ENCODE assay signal across 8 cellular contexts in genomic region chrX:49002091-49002935, GRCh38. TPM values are rescaled to one million over a fixed set of nuclear protein-coding genes. Genes with fewer than 3 reads are reported as not detected.
A peak's percentile ranks its signal among the peaks of the same experiment; 100 is the strongest.
DNase-seq lines count a peak whose midpoint lies in the region; ATAC-seq and TF ChIP-seq lines count a peak whose summit lies in the region.

Gene GRIPAP1 (minus strand): TSS chrX:49002264. CDS start chrX:49002229, 35 bp downstream.

- H3K4me3 ChIP-seq in adipocyte (ENCODE audit: low read length), result peak within 1 kb of the TSS; percentile 96

- TF ChIP-seq CTCF in type B pancreatic cell (conservative IDR thresholded peaks at IDR 0.05), result no peak

- peak; percentile 73 for TF ChIP-seq POLR2A in GM10847 (IDR thresholded peaks at IDR 0.05; ENCODE audit: extremely low read depth, insufficient read length)

- ATAC-seq in HG02642 (IDR thresholded peaks at IDR 0.05; ENCODE audit: poor library complexity, unreplicated experiment), result peak; percentile 83

- peak within 1 kb of the TSS; percentile 97 for H3K4me3 Mint-ChIP-seq in type B pancreatic cell

- H3K27ac Mint-ChIP-seq in type B pancreatic cell, result peak within 1 kb of the TSS; percentile 95

- H3K9me3 Mint-ChIP-seq in type B pancreatic cell, result no peaks in the 10 kb centered on the region

- H3K9me3 ChIP-seq in adipocyte (ENCODE audit: control insufficient read depth, low read length), result peaks cover 8% of the 10 kb centered on the region

- H3K4me1 Mint-ChIP-seq in type B pancreatic cell (ENCODE audit: unreplicated experiment), result no peaks in the 10 kb centered on the region

- H3K36me3 ChIP-seq in adipocyte (ENCODE audit: control insufficient read depth, insufficient read depth, low read length, severe bottlenecking), result peaks cover 15% of the 10 kb centered on the region

- no peaks in the 10 kb centered on the region for H3K27me3 Mint-ChIP-seq in type B pancreatic cell

- peaks cover 3% of the 10 kb centered on the region for H3K27me3 ChIP-seq in adipocyte (replicated peaks; ENCODE audit: control insufficient read depth, insufficient read depth, low read length)

- intact Hi-C loops in cardiac septum (cut with DNase I), result no loop called here

- DNase-seq in NCI-H1417 (lab: John Stamatoyannopoulos, UW) (peak; percentile 75 to 91 (median 86)), T follicular helper cell (ENCODE audit: low read depth) (peak; percentile 68), adipocyte (ENCODE audit: low read depth) (peak; percentile 86), cardiac septum (ENCODE audit: low spot score) (peak; percentile 85), pons (ENCODE audit: low spot score) (peak; percentile 84), type B pancreatic cell (ENCODE audit: extremely low spot score, unreplicated experiment) (peak; percentile 73)

- peaks cover 16% of the 10 kb centered on the region for H3K36me3 Mint-ChIP-seq in type B pancreatic cell

- H3K9ac ChIP-seq in adipocyte (ENCODE audit: low read length), result peak within 1 kb of the TSS; percentile 95

- H3K4me1 ChIP-seq in adipocyte (ENCODE audit: control insufficient read depth, insufficient read depth, low read length), result no peaks in the 10 kb centered on the region

RNA-seq across cellular contexts. Expression of gene GRIPAP1, which starts in this region (rescaled TPM):
- total RNA-seq in cardiac septum (24.9 TPM), type B pancreatic cell (ENCODE audit: low replicate concordance) (43.3 and 54.7 TPM in 2 replicates)

Comparison
In these comparisons a context has a peak if more than half of its experiments do, and no peak if none do; other contexts are left out.
1. Peak in every context shown above with its lines: DNase-seq, ATAC-seq and H3K4me3 ChIP-seq.